Comparison of ENCODE assay signal across 13 cellular contexts in the genomic region with DNA sequence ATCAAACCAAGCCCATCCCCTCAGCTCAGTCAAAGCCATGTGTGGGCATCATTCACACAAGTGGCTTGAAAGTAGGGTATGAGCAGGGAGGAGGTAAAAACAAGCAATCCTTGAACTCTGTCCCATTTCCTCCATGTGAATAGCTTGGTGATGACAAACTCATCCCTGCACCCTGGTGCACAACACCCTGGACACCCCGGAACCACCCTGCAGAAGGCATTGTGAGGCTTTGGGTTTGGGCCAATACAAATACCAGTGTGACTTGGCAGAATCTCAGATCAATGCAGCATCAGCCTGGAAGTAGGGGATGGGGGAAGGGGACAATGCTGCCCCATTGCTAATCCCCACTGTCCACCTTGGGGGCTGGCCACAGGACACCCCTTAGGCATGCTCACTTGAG. TPM values are rescaled to one million over a fixed set of nuclear protein-coding genes. Genes with fewer than 3 reads are reported as not detected.
DNase-seq lines count a peak whose midpoint lies in the region; ATAC-seq and TF ChIP-seq lines count a peak whose summit lies in the region.
"Had no signal": no experiment of that assay in that cellular context is flagged by ENCODE, and none has a peak within 500 bp of the region (broad histone marks: within the 10 kb centered on the region; RNA-seq: fewer than 3 reads in every experiment).

No MANE protein-coding gene starts in this region.

- ATAC-seq in HG03565 (IDR thresholded peaks at IDR 0.05; ENCODE audit: unreplicated experiment) (no peak), HG02678 (IDR thresholded peaks at IDR 0.05; ENCODE audit: unreplicated experiment) (no peak)

- no peak for TF ChIP-seq CTCF in RWPE1 (conservative IDR thresholded peaks at IDR 0.05; ENCODE audit: low read depth)
- no peak for TF ChIP-seq CTCF in fibroblast of the aortic adventitia (IDR thresholded peaks at IDR 0.05; ENCODE audit: insufficient read depth, low read length)
- TF ChIP-seq CTCF in suprapubic skin (IDR thresholded peaks at IDR 0.05) = no peak
- no peak for TF ChIP-seq CTCF in vagina (IDR thresholded peaks at IDR 0.05)

- no peak for TF ChIP-seq POLR2A in suprapubic skin (IDR thresholded peaks at IDR 0.05)
- no peak for TF ChIP-seq POLR2A in vagina (IDR thresholded peaks at IDR 0.05)

- POLR2A ChIA-PET in RWPE1 (lab: Yijun Ruan, JAX; ENCODE audit: low non-redundant PET) = interaction anchor here (0.5 kb wide), 1 partner anchor 16 kb away, joined by 4 read pairs; no protein-coding TSS in a partner anchor

- H3K4me1 ChIP-seq in suprapubic skin (peaks cover 26% of the 10 kb centered on the region), vagina (peaks cover 25% of the 10 kb centered on the region)
- H3K4me1 ChIP-seq: esophagus muscularis mucosa, uterus had no signal

- no peaks in the 10 kb centered on the region for H3K36me3 ChIP-seq in suprapubic skin
- no peaks in the 10 kb centered on the region for H3K36me3 ChIP-seq in vagina
- H3K36me3 ChIP-seq: esophagus muscularis mucosa, uterus had no signal

- CTCF ChIA-PET in RWPE1 (lab: Yijun Ruan, JAX) = interaction anchor here (0.5 to 2.9 kb wide), 4 partner anchors 83 to 634 kb away, joined by 3 to 8 read pairs (median 3); partner anchors contain the start of gene FAM136A

- intact Hi-C loops in vagina (cut with DNase I) = no loop called here

- H3K9me3 ChIP-seq in suprapubic skin (no peaks in the 10 kb centered on the region), vagina (no peaks in the 10 kb centered on the region)
- H3K9me3 ChIP-seq: esophagus muscularis mucosa, uterus had no signal

- TF ChIP-seq EP300 in suprapubic skin (IDR thresholded peaks at IDR 0.05) = no peak

- H3K27me3 ChIP-seq in suprapubic skin (no peaks in the 10 kb centered on the region), vagina (no peaks in the 10 kb centered on the region)
- H3K27me3 ChIP-seq: esophagus muscularis mucosa, uterus had no signal

- peak; percentile 14 for DNase-seq in NCI-H345 (lab: John Stamatoyannopoulos, UW)
- DNase-seq in NCI-H345 treated with DMSO at 0.1 percent for 48 hours (lab: John Stamatoyannopoulos, UW; ENCODE audit: unreplicated experiment) = no peak
- DNase-seq in RWPE1 (ENCODE audit: low spot score) = peak; percentile 80
- peak; percentile 36 for DNase-seq in fibroblast of the aortic adventitia (ENCODE audit: low read depth)
- DNase-seq in suprapubic skin (ENCODE audit: low spot score in 2 of 2) = no peak
- DNase-seq in vagina (ENCODE audit: extremely low spot score in 2 of 2) = no peak
- DNase-seq: NCI-H69, uterus had no signal

- H3K27ac ChIP-seq in RWPE1 = peak overlapping the region; percentile 95
- H3K27ac ChIP-seq in suprapubic skin = peak overlapping the region; percentile 90
- no peak overlapping the region for H3K27ac ChIP-seq in vagina
- H3K27ac ChIP-seq: esophagus muscularis mucosa, uterus had no signal

- 17% methylated on average over 1 of the region's 1 CpG for WGBS in suprapubic skin

- no peak overlapping the region for H3K4me3 ChIP-seq in fibroblast of the aortic adventitia (ENCODE audit: low read depth, low read length)
- H3K4me3 ChIP-seq in suprapubic skin = no peak overlapping the region
- H3K4me3 ChIP-seq in vagina = no peak overlapping the region
- H3K4me3 ChIP-seq: esophagus muscularis mucosa, uterus had no signal

RNA-seq across cellular contexts. Expression of gene TGFA, which starts 28.6 kb away (rescaled TPM):
- total RNA-seq in fibroblast of the aortic adventitia (ENCODE audit: low replicate concordance) (not detected in 2 replicates), suprapubic skin (10 to 100 TPM; 19.2 to 62.4 (median 41.7) TPM), vagina (27.7 TPM)
- total RNA-seq: G401, LHCN-M2 had no signal

Comparison
In these comparisons a context has a peak if more than half of its experiments do, and no peak if none do; other contexts are left out.
1. DNase-seq: peak in NCI-H345 (single experiment), RWPE1 (single experiment) and fibroblast of the aortic adventitia (single experiment); none in NCI-H345 treated with DMSO at 0.1 percent for 48 hours (single experiment), suprapubic skin (0 of 2) and vagina (0 of 2).
2. RNA of gene TGFA, which starts 28.6 kb away (total RNA-seq): 19.2 to 62.4 TPM in suprapubic skin and 27.7 TPM in vagina (single experiment); not detected in fibroblast of the aortic adventitia; every median in the first group is over 10 times any median in the second.